Comparison of ENCODE assay signal across 11 cellular contexts in the genomic region with DNA sequence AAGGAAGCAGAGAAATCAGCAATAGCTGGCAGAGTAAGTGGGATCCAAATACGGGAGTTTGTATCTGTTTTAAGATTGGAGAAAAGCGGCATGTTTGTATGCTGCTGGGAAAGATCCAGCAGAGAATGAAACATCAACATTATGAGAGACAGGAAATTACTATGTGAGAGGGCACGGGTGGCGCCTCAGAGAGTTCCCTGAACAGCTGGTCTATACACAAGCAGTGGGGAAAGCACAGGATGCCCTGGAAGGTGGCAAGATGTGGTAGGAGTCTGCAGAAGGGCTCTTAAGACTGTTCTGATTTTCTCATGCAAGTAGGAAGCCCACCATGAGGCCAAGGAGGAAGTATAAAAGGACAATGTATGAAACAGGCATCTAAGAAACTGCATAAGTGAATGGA.
DNase-seq lines count a peak whose midpoint lies in the region; ATAC-seq and TF ChIP-seq lines count a peak whose summit lies in the region.
"Had no signal": no experiment of that assay in that cellular context is flagged by ENCODE, and none has a peak within 500 bp of the region (broad histone marks: within the 10 kb centered on the region; RNA-seq: fewer than 3 reads in every experiment).

No MANE protein-coding gene starts in this region.

- H3K27ac Mint-ChIP-seq in CD4-positive, alpha-beta T cell: no peak overlapping the region
- H3K27ac Mint-ChIP-seq: naive thymus-derived CD8-positive, alpha-beta T cell had no signal

- H3K36me3 ChIP-seq in MG63: no peaks in the 10 kb centered on the region

- no peaks in the 10 kb centered on the region for H3K9me3 ChIP-seq in MG63
- H3K9me3 ChIP-seq in CD4-positive, alpha-beta T cell (ENCODE audit: control insufficient read depth, low read length): no peaks in the 10 kb centered on the region

- intact Hi-C loops in CD4-positive, alpha-beta T cell (cut with DNase I, micrococcal nuclease): loop anchor here in 1 of 2 experiments (5.0 kb wide), 1 partner anchor 35 kb away; no protein-coding TSS in a partner anchor

- no peaks in the 10 kb centered on the region for H3K27me3 Mint-ChIP-seq in CD4-positive, alpha-beta T cell
- H3K27me3 Mint-ChIP-seq: naive thymus-derived CD8-positive, alpha-beta T cell had no signal

- H3K9me3 Mint-ChIP-seq in CD4-positive, alpha-beta T cell: no peaks in the 10 kb centered on the region

- H3K4me1 Mint-ChIP-seq in CD4-positive, alpha-beta T cell (ENCODE audit: low read depth): peaks cover 8% of the 10 kb centered on the region

- peaks cover 5% of the 10 kb centered on the region for H3K36me3 Mint-ChIP-seq in CD4-positive, alpha-beta T cell (ENCODE audit: low read depth)

- POLR2A ChIA-PET in CD4-positive, alpha-beta T cell (lab: Charles Lee): no interaction called here

- TF ChIP-seq CTCF in coronary artery (IDR thresholded peaks at IDR 0.05): no peak
- TF ChIP-seq CTCF in omental fat pad (IDR thresholded peaks at IDR 0.05): no peak
- no peak for TF ChIP-seq CTCF in CD4-positive, alpha-beta T cell (IDR thresholded peaks at IDR 0.05)

- CTCF ChIA-PET in CD4-positive, alpha-beta T cell (lab: Charles Lee): interaction anchor here (0.8 to 1.2 kb wide), 2 partner anchors 14 to 15 kb away, joined by 3 read pairs; no protein-coding TSS in a partner anchor

- DNase-seq in DMS153 (lab: John Stamatoyannopoulos, UW) (peak; percentile 37), MG63 (peak; percentile 65), coronary artery (ENCODE audit: low spot score) (no peak), omental fat pad (ENCODE audit: low spot score) (no peak), KBM-7 (no peak), superior temporal gyrus (ENCODE audit: extremely low spot score) (no peak)
- DNase-seq in CD4-positive, alpha-beta T cell: no peak
- no peak for DNase-seq in activated CD4-positive, CD25-positive, alpha-beta regulatory T cell (lab: John Stamatoyannopoulos, UW)
- DNase-seq: GF-D8; naive thymus-derived CD8-positive, alpha-beta T cell had no signal

- in situ Hi-C loops in KBM-7 (cut with MboI; ENCODE audit: low pct_unique_long_range_greater_than_20kb, low sequenced_read_pairs): no loop called here

- peak overlapping the region in 1 of 2 donors; percentile 11 for H3K27ac ChIP-seq in coronary artery
- no peak overlapping the region for H3K27ac ChIP-seq in CD4-positive, alpha-beta T cell (ENCODE audit: low read depth, low read length)
- H3K27ac ChIP-seq: epithelial cell of prostate had no signal

- ATAC-seq in omental fat pad (ENCODE audit: low FRiP score): peak; percentile 54
- no peak for ATAC-seq in CD4-positive, alpha-beta T cell (ENCODE audit: poor library complexity)
- ATAC-seq: naive thymus-derived CD8-positive, alpha-beta T cell had no signal

- H3K4me3 ChIP-seq in MG63 (no peak overlapping the region), coronary artery (peak overlapping the region; percentile 33)

- no peak overlapping the region for H3K4me3 Mint-ChIP-seq in CD4-positive, alpha-beta T cell
- H3K4me3 Mint-ChIP-seq: naive thymus-derived CD8-positive, alpha-beta T cell had no signal

- H3K27me3 ChIP-seq in MG63: no peaks in the 10 kb centered on the region
- no peaks in the 10 kb centered on the region for H3K27me3 ChIP-seq in CD4-positive, alpha-beta T cell (ENCODE audit: control insufficient read depth, insufficient read depth, low read length)

Comparison
In these comparisons a context has a peak if more than half of its experiments do, and no peak if none do; other contexts are left out.
1. DNase-seq: peak in DMS153 (single experiment) and MG63 (single experiment); none in coronary artery (single experiment), omental fat pad (single experiment), KBM-7 (single experiment), superior temporal gyrus (single experiment), CD4-positive, alpha-beta T cell (0 of 10) and activated CD4-positive, CD25-positive, alpha-beta regulatory T cell (0 of 4).